ENCODE assay signal across 18 cellular contexts in genomic region chr6:42372699-42373098, GRCh38.
DNase-seq lines count a peak whose midpoint lies in the region; FAIRE-seq and TF ChIP-seq lines count a peak whose summit lies in the region.
"Had no signal": no experiment of that assay in that cellular context is flagged by ENCODE, and none has a peak within 500 bp of the region (broad histone marks: within the 10 kb centered on the region; RNA-seq: fewer than 3 reads in every experiment).

No MANE protein-coding gene starts in this region.

- H2BK5ac ChIP-seq in trophoblast cell (ENCODE audit: low read depth, low read length, poor library complexity): no peak overlapping the region

- H3K9me2 ChIP-seq in Karpas-422 (replicated peaks; ENCODE audit: insufficient read depth, low read length): no peaks in the 10 kb centered on the region

- no peak overlapping the region for H4K12ac ChIP-seq in trophoblast cell (ENCODE audit: low read depth, low read length)

- H3K4me3 ChIP-seq in Karpas-422 (ENCODE audit: low read length) (no peak overlapping the region), trophoblast cell (ENCODE audit: low read depth, low read length) (no peak overlapping the region)
- H3K4me3 ChIP-seq: HAP-1, K562, left ventricle myocardium inferior, upper lobe of left lung had no signal

- peak overlapping the region; percentile 41 for H3K27ac Mint-ChIP-seq in activated T-cell treated with anti-CD3 and anti-CD28 coated beads, Interleukin-2, amount 50 U/mL, for 24 hours
- peak overlapping the region; percentile 24 for H3K27ac Mint-ChIP-seq in activated T-helper 2 cell treated with anti-CD3 and anti-CD28 coated beads, Interferon-gamma antibody, Interleukin-2, Interleukin-4, amounts not matched to agents 10 μg/mL and 5 μg/mL and 100 μg/mL, durations not matched to agents 14 hours and 24 hours and 36 hours
- H3K27ac Mint-ChIP-seq in HFFc6: no peak overlapping the region

- H3K27ac ChIP-seq in Karpas-422 (ENCODE audit: low read length) (peak overlapping the region; percentile 49), trophoblast cell (ENCODE audit: low read depth, low read length) (no peak overlapping the region)
- H3K27ac ChIP-seq: left ventricle myocardium inferior had no signal

- TF ChIP-seq POLR2A in erythroblast (IDR thresholded peaks at IDR 0.05; ENCODE audit: low read length) (no peak), GM12892 (IDR thresholded peaks at IDR 0.05; ENCODE audit: low read depth, low read length) (no peak)

- WGBS in trophoblast cell (ENCODE audit: extremely low coverage, insufficient coverage, insufficient read length): no CpG with 5 or more reads among the region's 4 CpGs

- DNase-seq in activated T-cell treated with anti-CD3 and anti-CD28 coated beads, Interleukin-2, amount 50 U/mL, for 24 hours: peak; percentile 12
- DNase-seq in activated T-cell treated with anti-CD3 and anti-CD28 coated beads for 4 hours: no peak
- DNase-seq in Karpas-422: no peak
- DNase-seq in activated T-helper 2 cell treated with anti-CD3 and anti-CD28 coated beads, Interferon-gamma antibody, Interleukin-2, Interleukin-4, amounts not matched to agents 10 μg/mL and 5 μg/mL and 100 μg/mL, durations not matched to agents 14 hours and 24 hours and 36 hours (ENCODE audit: low spot score): no peak
- DNase-seq in trophoblast cell: no peak
- DNase-seq in HFFc6: no peak
- DNase-seq in erythroblast (lab: John Stamatoyannopoulos, UW): no peak
- no peak for DNase-seq in GM12892 (ENCODE audit: insufficient read length)
- DNase-seq: activated naive CD4-positive, alpha-beta T cell treated with anti-CD3 and anti-CD28 coated beads, Interleukin-2, amount 50 U/mL, for 16 hours; left ventricle myocardium inferior; NCI-H1092 treated with DMSO at 0.1 percent for 48 hours; NCI-H510A; nucleus accumbens; retina; stimulated activated naive CD8-positive, alpha-beta T cell treated with anti-CD3 and anti-CD28 coated beads, Interleukin-15, Interleukin-2, amounts not matched to agents 100 U/mL and 50 U/mL, for 24 hours had no signal

- H2BK12ac ChIP-seq in trophoblast cell (ENCODE audit: low read length): peak overlapping the region; percentile 16

- no peak overlapping the region for H3K18ac ChIP-seq in trophoblast cell (ENCODE audit: low read length)

- H4K91ac ChIP-seq in trophoblast cell (ENCODE audit: low read depth, low read length): no peak overlapping the region

- H3K14ac ChIP-seq in trophoblast cell (ENCODE audit: low read length): no peak overlapping the region

- H3K79me1 ChIP-seq in trophoblast cell (ENCODE audit: low read length): no peaks in the 10 kb centered on the region

- TF ChIP-seq CTCF in HFFc6 (IDR thresholded peaks at IDR 0.05): no peak

- no peaks in the 10 kb centered on the region for H3K36me3 Mint-ChIP-seq in activated T-cell treated with anti-CD3 and anti-CD28 coated beads, Interleukin-2, amount 50 U/mL, for 24 hours (ENCODE audit: low read depth)
- peaks cover 16% of the 10 kb centered on the region for H3K36me3 Mint-ChIP-seq in activated T-helper 2 cell treated with anti-CD3 and anti-CD28 coated beads, Interferon-gamma antibody, Interleukin-2, Interleukin-4, amounts not matched to agents 10 μg/mL and 5 μg/mL and 100 μg/mL, durations not matched to agents 14 hours and 24 hours and 36 hours (ENCODE audit: low read depth)
- H3K36me3 Mint-ChIP-seq in HFFc6 (ENCODE audit: low read depth): peaks cover 5% of the 10 kb centered on the region; the same call in 1 of the 2 replicates

- H2AFZ ChIP-seq in Karpas-422 (ENCODE audit: low read length) (no peak overlapping the region), trophoblast cell (ENCODE audit: insufficient read depth, low read length, poor library complexity) (no peak overlapping the region)

- H3K79me2 ChIP-seq in Karpas-422 (ENCODE audit: low read length) (peaks cover 87% of the 10 kb centered on the region), trophoblast cell (ENCODE audit: control insufficient read depth, insufficient read depth, low read length, poor library complexity) (no peaks in the 10 kb centered on the region)

- H3K4me3 Mint-ChIP-seq in activated T-cell treated with anti-CD3 and anti-CD28 coated beads, Interleukin-2, amount 50 U/mL, for 24 hours: no peak overlapping the region
- no peak overlapping the region for H3K4me3 Mint-ChIP-seq in activated T-helper 2 cell treated with anti-CD3 and anti-CD28 coated beads, Interferon-gamma antibody, Interleukin-2, Interleukin-4, amounts not matched to agents 10 μg/mL and 5 μg/mL and 100 μg/mL, durations not matched to agents 14 hours and 24 hours and 36 hours (ENCODE audit: low read depth)
- H3K4me3 Mint-ChIP-seq in HFFc6: no peak overlapping the region

- no peaks in the 10 kb centered on the region for H3K9me3 Mint-ChIP-seq in activated T-cell treated with anti-CD3 and anti-CD28 coated beads, Interleukin-2, amount 50 U/mL, for 24 hours
- no peaks in the 10 kb centered on the region for H3K9me3 Mint-ChIP-seq in activated T-helper 2 cell treated with anti-CD3 and anti-CD28 coated beads, Interferon-gamma antibody, Interleukin-2, Interleukin-4, amounts not matched to agents 10 μg/mL and 5 μg/mL and 100 μg/mL, durations not matched to agents 14 hours and 24 hours and 36 hours
- no peaks in the 10 kb centered on the region for H3K9me3 Mint-ChIP-seq in HFFc6

- FAIRE-seq in GM12892 (lab: Jason Lieb, UNC): no peak
- FAIRE-seq: K562 had no signal

- no peaks in the 10 kb centered on the region for H4K20me1 ChIP-seq in Karpas-422 (ENCODE audit: insufficient read depth, low read depth, low read length)

- no peak overlapping the region for H3K23ac ChIP-seq in trophoblast cell (ENCODE audit: low read length)

- no peak overlapping the region for H3K4ac ChIP-seq in trophoblast cell (ENCODE audit: low read depth, low read length)

- no peak overlapping the region for H3K9ac ChIP-seq in Karpas-422 (ENCODE audit: low read length)
- H3K9ac ChIP-seq in trophoblast cell (ENCODE audit: low read length): no peak overlapping the region

- H3K36me3 ChIP-seq in Karpas-422 (ENCODE audit: insufficient read depth, low read length) (no peaks in the 10 kb centered on the region), trophoblast cell (ENCODE audit: control insufficient read depth in 1 of 2, insufficient read depth in 2 of 2, low read length in 2 of 2) (no peaks in the 10 kb centered on the region)
- H3K36me3 ChIP-seq: HAP-1, left ventricle myocardium inferior, upper lobe of left lung had no signal

- H4K8ac ChIP-seq in trophoblast cell (ENCODE audit: low read depth, low read length): no peak overlapping the region

- H3K9me3 ChIP-seq in Karpas-422 (ENCODE audit: low read length) (no peaks in the 10 kb centered on the region), trophoblast cell (ENCODE audit: insufficient read depth, low read depth, low read length) (no peaks in the 10 kb centered on the region)
- H3K9me3 ChIP-seq: HAP-1, left ventricle myocardium inferior, upper lobe of left lung had no signal

- peaks cover 60% of the 10 kb centered on the region for H3K4me1 ChIP-seq in Karpas-422 (ENCODE audit: low read length)
- H3K4me1 ChIP-seq in trophoblast cell (ENCODE audit: control insufficient read depth in 1 of 2, insufficient read depth in 2 of 2, low read length in 2 of 2): no peaks in the 10 kb centered on the region
- H3K4me1 ChIP-seq: HAP-1 had no signal

- intact Hi-C loops in activated T-helper 2 cell treated with anti-CD3 and anti-CD28 coated beads, Interferon-gamma antibody, Interleukin-2, Interleukin-4, amounts not matched to agents 10 μg/mL and 5 μg/mL and 100 μg/mL, durations not matched to agents 14 hours and 24 hours and 36 hours (cut with micrococcal nuclease): no loop called here

- no peak overlapping the region for H2BK120ac ChIP-seq in trophoblast cell (ENCODE audit: insufficient read depth, low read length, poor library complexity)

- H3K4me2 ChIP-seq in Karpas-422 (ENCODE audit: low read depth, low read length, poor library complexity, severe bottlenecking) (no peak overlapping the region), trophoblast cell (ENCODE audit: low read length) (no peak overlapping the region)

- H3K27me3 ChIP-seq in Karpas-422 (ENCODE audit: low read length): no peaks in the 10 kb centered on the region
- H3K27me3 ChIP-seq in trophoblast cell (ENCODE audit: insufficient read depth, low read length): no peaks in the 10 kb centered on the region
- H3K27me3 ChIP-seq: upper lobe of left lung had no signal

- no peaks in the 10 kb centered on the region for H3K27me3 Mint-ChIP-seq in activated T-cell treated with anti-CD3 and anti-CD28 coated beads, Interleukin-2, amount 50 U/mL, for 24 hours
- H3K27me3 Mint-ChIP-seq in activated T-helper 2 cell treated with anti-CD3 and anti-CD28 coated beads, Interferon-gamma antibody, Interleukin-2, Interleukin-4, amounts not matched to agents 10 μg/mL and 5 μg/mL and 100 μg/mL, durations not matched to agents 14 hours and 24 hours and 36 hours (ENCODE audit: low read depth): no peaks in the 10 kb centered on the region
- H3K27me3 Mint-ChIP-seq in HFFc6 (ENCODE audit: insufficient read depth): no peaks in the 10 kb centered on the region; the same call in 1 of the 2 replicates

- no peak overlapping the region for H2AK5ac ChIP-seq in trophoblast cell (ENCODE audit: low read length)

- peaks cover 73% of the 10 kb centered on the region for H3K4me1 Mint-ChIP-seq in activated T-cell treated with anti-CD3 and anti-CD28 coated beads, Interleukin-2, amount 50 U/mL, for 24 hours (ENCODE audit: low read depth)
- peaks cover 54% of the 10 kb centered on the region for H3K4me1 Mint-ChIP-seq in activated T-helper 2 cell treated with anti-CD3 and anti-CD28 coated beads, Interferon-gamma antibody, Interleukin-2, Interleukin-4, amounts not matched to agents 10 μg/mL and 5 μg/mL and 100 μg/mL, durations not matched to agents 14 hours and 24 hours and 36 hours (ENCODE audit: low read depth)
- H3K4me1 Mint-ChIP-seq in HFFc6 (ENCODE audit: low read depth): peaks cover 39% of the 10 kb centered on the region
